In the genomic region with DNA sequence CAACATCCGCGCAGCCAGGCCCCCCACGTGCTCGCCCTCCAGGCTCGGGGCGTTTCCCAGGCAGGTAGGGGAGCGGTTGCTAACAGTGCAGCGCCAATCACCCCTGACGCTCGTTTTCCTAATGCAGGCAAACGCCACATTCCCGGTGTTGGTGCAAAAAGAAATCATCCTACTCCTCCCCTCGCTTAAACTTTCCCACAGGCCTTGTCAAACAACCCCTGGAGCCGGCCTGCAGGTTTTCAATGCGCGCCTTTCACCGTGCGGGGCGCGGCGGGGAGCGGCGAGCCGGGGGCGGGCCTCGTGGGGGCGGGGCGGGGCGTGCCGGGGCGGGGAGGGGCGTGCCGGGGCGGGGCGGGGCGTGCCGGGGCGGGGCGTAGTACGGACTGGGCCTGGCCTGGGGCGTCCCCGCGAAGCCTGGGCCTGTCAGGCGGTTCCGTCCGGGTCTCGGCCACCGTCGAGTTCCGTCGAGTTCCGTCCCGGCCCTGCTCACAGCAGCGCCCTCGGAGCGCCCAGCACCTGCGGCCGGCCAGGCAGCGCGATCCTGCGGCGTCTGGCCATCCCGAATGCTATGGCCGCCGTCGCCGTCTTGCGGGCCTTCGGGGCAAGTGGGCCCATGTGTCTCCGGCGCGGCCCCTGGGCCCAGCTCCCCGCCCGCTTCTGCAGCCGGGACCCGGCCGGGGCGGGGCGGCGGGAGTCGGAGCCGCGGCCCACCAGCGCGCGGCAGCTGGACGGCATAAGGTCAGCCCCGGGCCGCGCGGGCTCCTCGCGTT, we compare ENCODE assay signal across 8 cellular contexts. TPM values are rescaled to one million over a fixed set of nuclear protein-coding genes. Genes with fewer than 3 reads are reported as not detected.
DNase-seq lines count a peak whose midpoint lies in the region; ATAC-seq and TF ChIP-seq lines count a peak whose summit lies in the region.

Gene ECHDC3 (plus strand): TSS at position 374 of the 770 bp plus-strand sequence. CDS start 195 bp downstream, at position 569.

- H3K4me3 Mint-ChIP-seq in Caco-2 (ENCODE audit: unreplicated experiment), result peak within 1 kb of the TSS; percentile 71
- H3K4me3 Mint-ChIP-seq in stimulated activated effector memory CD8-positive, alpha-beta T cell treated with anti-CD3 and anti-CD28 coated beads, Interleukin-12 subunit alpha, Interleukin-12 subunit beta, amount 100 ng/mL, for 72 hours, result peak within 1 kb of the TSS; percentile 35

- peak within 1 kb of the TSS; percentile 34 to 73 for H3K9ac ChIP-seq in mucosa of rectum (ENCODE audit: low read depth in 1 of 2, low read length in 2 of 2)

- peak within 1 kb of the TSS; percentile 58 for H3K27ac Mint-ChIP-seq in Caco-2 (ENCODE audit: unreplicated experiment)
- no peak within 1 kb of the TSS for H3K27ac Mint-ChIP-seq in stimulated activated effector memory CD8-positive, alpha-beta T cell treated with anti-CD3 and anti-CD28 coated beads, Interleukin-12 subunit alpha, Interleukin-12 subunit beta, amount 100 ng/mL, for 72 hours

- H3K27me3 ChIP-seq in Caco-2 (replicated peaks; ENCODE audit: control insufficient read depth, insufficient read depth, low read length) (no peaks in the 10 kb centered on the region), mucosa of rectum (ENCODE audit: control insufficient read depth in 2 of 2, insufficient read depth in 2 of 2, low read length in 2 of 2) (no peaks in the 10 kb centered on the region)

- no TSS peak for BruUV-seq in Caco-2 (replicated peaks; lab: Mats Ljungman, UMichigan)

- peaks cover 22% of the 10 kb centered on the region for H3K4me1 Mint-ChIP-seq in Caco-2 (ENCODE audit: low read depth, unreplicated experiment)
- H3K4me1 Mint-ChIP-seq in stimulated activated effector memory CD8-positive, alpha-beta T cell treated with anti-CD3 and anti-CD28 coated beads, Interleukin-12 subunit alpha, Interleukin-12 subunit beta, amount 100 ng/mL, for 72 hours, result peaks cover 16% of the 10 kb centered on the region

- peak within 1 kb of the TSS; percentile 87 for H3K4me3 ChIP-seq in Caco-2 (ENCODE audit: low read depth, low read length)
- H3K4me3 ChIP-seq in mucosa of rectum (ENCODE audit: low read length in 2 of 2), result peak within 1 kb of the TSS; percentile 59 to 72

- peak; percentile 37 for ATAC-seq in GM19468 (IDR thresholded peaks at IDR 0.05; ENCODE audit: extremely low read depth, unreplicated experiment)
- peak; percentile 72 for ATAC-seq in stimulated activated effector memory CD8-positive, alpha-beta T cell treated with anti-CD3 and anti-CD28 coated beads, Interleukin-12 subunit alpha, Interleukin-12 subunit beta, amount 100 ng/mL, for 72 hours

- peak within 1 kb of the TSS in 1 of 2 donors; percentile 56 for H3K27ac ChIP-seq in mucosa of rectum (ENCODE audit: low read depth in 2 of 2, low read length in 2 of 2)

- H3K4me1 ChIP-seq in Caco-2 (peaks cover 6% of the 10 kb centered on the region), mucosa of rectum (ENCODE audit: control insufficient read depth in 2 of 2, insufficient read depth in 2 of 2, low read length in 2 of 2) (peaks cover 0 to 6% of the 10 kb centered on the region in 2 donors)

- CTCF ChIA-PET in Caco-2 (lab: Charles Lee), result no interaction called here

- no peaks in the 10 kb centered on the region; the same call in 1 of the 2 replicates for H3K36me3 ChIP-seq in Caco-2 (ENCODE audit: control insufficient read depth, insufficient read depth, low read length)
- H3K36me3 ChIP-seq in mucosa of rectum (ENCODE audit: control insufficient read depth in 2 of 2, insufficient read depth in 2 of 2, low read length in 2 of 2), result no peaks in the 10 kb centered on the region

- peaks cover 9% of the 10 kb centered on the region for H3K36me3 Mint-ChIP-seq in Caco-2 (ENCODE audit: insufficient read depth, unreplicated experiment)
- H3K36me3 Mint-ChIP-seq in stimulated activated effector memory CD8-positive, alpha-beta T cell treated with anti-CD3 and anti-CD28 coated beads, Interleukin-12 subunit alpha, Interleukin-12 subunit beta, amount 100 ng/mL, for 72 hours, result peaks cover 5% of the 10 kb centered on the region

- no peaks in the 10 kb centered on the region for H3K9me3 ChIP-seq in Caco-2
- no peaks in the 10 kb centered on the region for H3K9me3 ChIP-seq in mucosa of rectum (ENCODE audit: control insufficient read depth in 2 of 2, low read length in 2 of 2)

- H3K27me3 Mint-ChIP-seq in Caco-2 (ENCODE audit: insufficient read depth, unreplicated experiment), result no peaks in the 10 kb centered on the region

- DNase-seq in Caco-2, result peak; percentile 78 to 79
- peak; percentile 83 for DNase-seq in HuH-7 (ENCODE audit: low spot score)
- DNase-seq in activated CD8-positive, alpha-beta memory T cell treated with anti-CD3 and anti-CD28 coated beads, Interleukin-2, amount 50 U/mL, for 4 hours, result peak; percentile 51
- peak; percentile 70 for DNase-seq in epidermal melanocyte (ENCODE audit: insufficient read length, low spot score)
- peak; percentile 21 to 62 for DNase-seq in stimulated activated effector memory CD8-positive, alpha-beta T cell treated with anti-CD3 and anti-CD28 coated beads, Interleukin-12 subunit alpha, Interleukin-12 subunit beta, amount 100 ng/mL, for 72 hours (ENCODE audit: low spot score in 2 of 2)
- no peak for DNase-seq in NCI-H1694 (lab: John Stamatoyannopoulos, UW)

- intact Hi-C loops in Caco-2 (cut with micrococcal nuclease; ENCODE audit: unreplicated experiment), result loop anchor here (1.0 kb wide), 1 partner anchor 16 kb away; no protein-coding TSS in a partner anchor

- POLR2A ChIA-PET in Caco-2 (lab: Charles Lee), result no interaction called here

- TF ChIP-seq CTCF in Caco-2 (IDR thresholded peaks at IDR 0.05; ENCODE audit: insufficient read depth in 1 of 2, low read depth in 1 of 2, low read length in 1 of 2, severe bottlenecking in 1 of 2, unreplicated experiment in 1 of 2), result no peak

- H3K9me3 Mint-ChIP-seq in Caco-2 (ENCODE audit: unreplicated experiment), result no peaks in the 10 kb centered on the region
- peaks cover 4% of the 10 kb centered on the region for H3K9me3 Mint-ChIP-seq in stimulated activated effector memory CD8-positive, alpha-beta T cell treated with anti-CD3 and anti-CD28 coated beads, Interleukin-12 subunit alpha, Interleukin-12 subunit beta, amount 100 ng/mL, for 72 hours

RNA-seq across cellular contexts. Expression of gene ECHDC3, which starts in this region (rescaled TPM):
- total RNA-seq in Caco-2 (2022), result 27.9 and 30.1 TPM in 2 replicates
